In the genomic region with DNA sequence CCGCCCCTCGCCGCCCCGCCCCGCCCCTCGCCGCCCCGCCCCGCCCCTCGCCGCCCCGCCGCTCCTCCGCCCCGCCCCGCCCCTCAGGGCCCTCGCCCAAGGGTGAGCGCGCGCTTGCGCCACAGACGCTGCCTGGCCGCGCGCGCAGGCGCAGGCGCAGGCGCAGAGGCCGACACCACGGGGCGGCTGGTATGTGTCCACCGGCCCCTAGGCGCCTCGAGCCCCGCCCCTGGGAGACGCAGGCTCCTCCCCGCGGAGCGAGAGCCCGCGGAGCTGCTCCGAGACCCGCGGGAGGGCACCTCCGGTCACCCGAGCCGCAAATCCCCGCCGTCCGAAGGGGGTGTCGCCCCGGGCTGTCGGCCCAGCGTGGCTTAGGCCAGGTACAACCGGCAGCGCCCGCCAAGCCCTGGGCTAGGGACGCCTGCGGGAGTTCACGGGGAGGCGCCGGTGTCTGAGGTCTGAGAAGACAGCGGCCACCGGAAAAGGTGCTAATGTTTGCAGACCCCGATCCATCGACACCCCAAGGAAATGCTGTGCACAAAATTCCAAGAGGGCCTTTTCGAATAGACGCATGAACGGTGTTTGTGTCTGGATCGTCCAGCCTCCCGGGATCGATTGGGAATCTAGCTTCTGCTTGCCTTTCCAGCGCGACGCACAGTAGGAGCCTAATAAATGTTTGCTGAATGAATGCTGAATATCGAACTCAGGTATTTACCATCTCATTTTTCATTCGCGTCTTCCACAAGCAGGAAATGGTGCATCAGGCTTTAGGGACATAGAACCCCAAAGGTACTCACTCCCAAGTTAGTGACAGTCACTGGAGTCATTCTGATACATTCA, we compare ENCODE assay signal across 8 cellular contexts. TPM values are rescaled to one million over a fixed set of nuclear protein-coding genes. Genes with fewer than 3 reads are reported as not detected.
DNase-seq lines count a peak whose midpoint lies in the region; ATAC-seq and TF ChIP-seq lines count a peak whose summit lies in the region.

No MANE protein-coding gene starts in this region.

- H3K36me3 ChIP-seq in adrenal gland (replicated peaks in 1 of 2) (peaks cover 0 to 7% of the 10 kb centered on the region in 2 donors), upper lobe of left lung (peaks cover 0 to 10% (median 2%) of the 10 kb centered on the region in 4 donors)

- H3K27me3 ChIP-seq in adrenal gland (no peaks in the 10 kb centered on the region), upper lobe of left lung (no peaks in the 10 kb centered on the region)

- TF ChIP-seq EP300 in upper lobe of left lung (IDR thresholded peaks at IDR 0.05), result no peak

- CTCF ChIA-PET in GM10248 (lab: Yijun Ruan, JAX), result interaction anchor here (1.0 to 6.3 kb wide), 4 partner anchors 10 to 68 kb away, joined by 3 to 39 read pairs (median 5); no protein-coding TSS in a partner anchor

- H3K27ac Mint-ChIP-seq in progenitor cell of endocrine pancreas, result peak overlapping the region; percentile 37

- H3K27ac ChIP-seq in adrenal gland (peak overlapping the region in 2 of 5 donors; percentile 26 to 82), upper lobe of left lung (peak overlapping the region; percentile 30 to 83 (median 78))

- ATAC-seq in HG02610 (IDR thresholded peaks at IDR 0.05; ENCODE audit: unreplicated experiment), result peak; percentile 84
- peak; percentile 96 to 97 for ATAC-seq in left cardiac atrium
- peak; percentile 89 to 98 for ATAC-seq in upper lobe of left lung (ENCODE audit: low FRiP score in 2 of 2)

- 0 to 28% (median 10%) methylated on average over 3 to 66 of the region's 79 CpGs for WGBS in adrenal gland, 4 donors
- WGBS in upper lobe of left lung, 2 donors, result 0 to 32% methylated on average over 10 to 31 of the region's 79 CpGs

- peaks cover 8% of the 10 kb centered on the region for H3K4me1 Mint-ChIP-seq in progenitor cell of endocrine pancreas (ENCODE audit: low read depth)

- intact Hi-C loops in adrenal gland (cut with DNase I) (no loop called here), left cardiac atrium (cut with DNase I) (no loop called here)

- peaks cover 7% of the 10 kb centered on the region for H3K36me3 Mint-ChIP-seq in progenitor cell of endocrine pancreas (ENCODE audit: insufficient read depth)

- peaks cover 7% of the 10 kb centered on the region for H3K9me3 Mint-ChIP-seq in progenitor cell of endocrine pancreas (ENCODE audit: low read depth)

- peak; percentile 94 for DNase-seq in GM10248 (ENCODE audit: extremely low spot score)
- DNase-seq in NCI-H1092 (lab: John Stamatoyannopoulos, UW), result peak; percentile 88
- peak; percentile 78 for DNase-seq in T follicular helper cell (ENCODE audit: low read depth)
- DNase-seq in adrenal gland, result peak; percentile 86 to 92 (median 87)
- DNase-seq in left cardiac atrium, result peak; percentile 91
- DNase-seq in progenitor cell of endocrine pancreas (ENCODE audit: low spot score, unreplicated experiment), result peak; percentile 77
- DNase-seq in upper lobe of left lung, result peak; percentile 89 to 98

- H3K4me1 ChIP-seq in adrenal gland (replicated peaks in 1 of 2) (no peaks in the 10 kb centered on the region), upper lobe of left lung (peaks cover 6 to 22% (median 9%) of the 10 kb centered on the region in 4 donors)

- TF ChIP-seq CTCF in GM10248 (IDR thresholded peaks at IDR 0.05; ENCODE audit: control extremely low read depth, extremely low read depth, low read depth, missing control alignments), result no peak
- peak in 2 of 6 experiments; percentile 6 to 14 for TF ChIP-seq CTCF in adrenal gland (IDR thresholded peaks at IDR 0.05)
- no peak for TF ChIP-seq CTCF in progenitor cell of endocrine pancreas (IDR thresholded peaks at IDR 0.05; ENCODE audit: unreplicated experiment)
- peak in 1 of 6 experiments; percentile 16 for TF ChIP-seq CTCF in upper lobe of left lung (IDR thresholded peaks at IDR 0.05)

- TF ChIP-seq POLR2A in adrenal gland (IDR thresholded peaks at IDR 0.05) (no peak), upper lobe of left lung (IDR thresholded peaks at IDR 0.05) (peak in 1 of 4 donors; percentile 49)

- peak overlapping the region in 2 of 4 donors; percentile 18 to 76 for H3K4me3 ChIP-seq in adrenal gland
- peak overlapping the region; percentile 33 to 91 (median 66) for H3K4me3 ChIP-seq in upper lobe of left lung

- H3K4me3 Mint-ChIP-seq in progenitor cell of endocrine pancreas (ENCODE audit: low read depth), result peak overlapping the region; percentile 74

- H3K27me3 Mint-ChIP-seq in progenitor cell of endocrine pancreas, result peaks cover 4% of the 10 kb centered on the region

- H3K9me3 ChIP-seq in adrenal gland (replicated peaks in 1 of 3) (no peaks in the 10 kb centered on the region), upper lobe of left lung (peaks cover 0 to 8% (median 0%) of the 10 kb centered on the region in 4 donors)

- POLR2A ChIA-PET in GM10248 (lab: Yijun Ruan, JAX), result no interaction called here

RNA-seq across cellular contexts. Expression of gene CCNQ, which starts 0.5 kb away (rescaled TPM):
- total RNA-seq in adrenal gland, result 10 to 100 TPM; 13.2 to 36.7 (median 21.4) TPM
- 10 to 100 TPM; 18.7 to 48.5 (median 38.1) TPM for polyA plus RNA-seq in adrenal gland
- total RNA-seq in left cardiac atrium, result 10 to 100 TPM; 31.4 to 31.8 TPM
- total RNA-seq in progenitor cell of endocrine pancreas, result 19.1 and 19.2 TPM in 2 replicates
- total RNA-seq in upper lobe of left lung, result 10 to 100 TPM; 13.4 to 48.2 (median 24.6) TPM

RNA-seq across cellular contexts. Expression of gene DUSP9, which starts 47.6 kb away (rescaled TPM):
- under 1 TPM in 5 of 8 donors, not detected in 3; 0.11 to 0.28 (median 0.23) TPM for total RNA-seq in adrenal gland
- not detected for polyA plus RNA-seq in adrenal gland
- total RNA-seq in left cardiac atrium, result not detected
- total RNA-seq in progenitor cell of endocrine pancreas, result 35.7 and 36.5 TPM in 2 replicates
- under 1 TPM in 3 of 6 donors, not detected in 3; 0.14 to 0.44 (median 0.27) TPM for total RNA-seq in upper lobe of left lung

Comparison
In these comparisons a context has a peak if more than half of its experiments do, and no peak if none do; other contexts are left out.
1. RNA of gene DUSP9, which starts 47.6 kb away (total RNA-seq): 35.7 to 36.5 TPM in progenitor cell of endocrine pancreas; 0.11 to 0.28 TPM in adrenal gland, 0.14 to 0.44 TPM in upper lobe of left lung and not detected in left cardiac atrium; every median in the first group is over 10 times any median in the second.
2. Peak in every context shown above with its lines, with median percentiles within 50 percentile points of each other: DNase-seq and ATAC-seq.